1 cellular context compared by ENCODE assay signal in the genomic region with DNA sequence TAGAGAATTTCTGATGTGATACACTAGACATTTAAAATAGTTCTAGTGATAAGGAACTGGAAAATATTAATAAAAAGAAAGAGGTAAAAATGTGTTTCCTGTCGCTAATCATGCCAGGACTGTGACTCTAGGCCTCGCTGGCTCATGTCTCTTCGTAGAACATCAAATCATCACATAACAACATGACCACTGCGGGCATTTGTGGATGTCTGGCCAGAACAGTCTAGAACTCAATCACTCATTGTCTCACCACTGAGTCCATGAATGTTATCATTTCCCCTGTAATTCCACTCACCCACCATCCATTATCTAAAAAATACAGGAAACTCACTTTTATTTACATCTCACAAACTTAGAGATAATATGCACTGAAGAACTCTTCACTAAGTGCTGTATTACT.
TF ChIP-seq lines count a peak whose summit lies in the region.

No MANE protein-coding gene starts in this region.

TF ChIP-seq in GM12878, 131 proteins besides CTCF, POLR2A, EP300 and RAD21 (continued from another document):
- TF ChIP-seq, protein P1, sequence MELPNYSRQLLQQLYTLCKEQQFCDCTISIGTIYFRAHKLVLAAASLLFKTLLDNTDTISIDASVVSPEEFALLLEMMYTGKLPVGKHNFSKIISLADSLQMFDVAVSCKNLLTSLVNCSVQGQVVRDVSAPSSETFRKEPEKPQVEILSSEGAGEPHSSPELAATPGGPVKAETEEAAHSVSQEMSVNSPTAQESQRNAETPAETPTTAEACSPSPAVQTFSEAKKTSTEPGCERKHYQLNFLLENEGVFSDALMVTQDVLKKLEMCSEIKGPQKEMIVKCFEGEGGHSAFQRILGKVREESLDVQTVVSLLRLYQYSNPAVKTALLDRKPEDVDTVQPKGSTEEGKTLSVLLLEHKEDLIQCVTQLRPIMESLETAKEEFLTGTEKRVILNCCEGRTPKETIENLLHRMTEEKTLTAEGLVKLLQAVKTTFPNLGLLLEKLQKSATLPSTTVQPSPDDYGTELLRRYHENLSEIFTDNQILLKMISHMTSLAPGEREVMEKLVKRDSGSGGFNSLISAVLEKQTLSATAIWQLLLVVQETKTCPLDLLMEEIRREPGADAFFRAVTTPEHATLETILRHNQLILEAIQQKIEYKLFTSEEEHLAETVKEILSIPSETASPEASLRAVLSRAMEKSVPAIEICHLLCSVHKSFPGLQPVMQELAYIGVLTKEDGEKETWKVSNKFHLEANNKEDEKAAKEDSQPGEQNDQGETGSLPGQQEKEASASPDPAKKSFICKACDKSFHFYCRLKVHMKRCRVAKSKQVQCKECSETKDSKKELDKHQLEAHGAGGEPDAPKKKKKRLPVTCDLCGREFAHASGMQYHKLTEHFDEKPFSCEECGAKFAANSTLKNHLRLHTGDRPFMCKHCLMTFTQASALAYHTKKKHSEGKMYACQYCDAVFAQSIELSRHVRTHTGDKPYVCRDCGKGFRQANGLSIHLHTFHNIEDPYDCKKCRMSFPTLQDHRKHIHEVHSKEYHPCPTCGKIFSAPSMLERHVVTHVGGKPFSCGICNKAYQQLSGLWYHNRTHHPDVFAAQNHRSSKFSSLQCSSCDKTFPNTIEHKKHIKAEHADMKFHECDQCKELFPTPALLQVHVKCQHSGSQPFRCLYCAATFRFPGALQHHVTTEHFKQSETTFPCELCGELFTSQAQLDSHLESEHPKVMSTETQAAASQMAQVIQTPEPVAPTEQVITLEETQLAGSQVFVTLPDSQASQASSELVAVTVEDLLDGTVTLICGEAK (IDR thresholded peaks at IDR 0.05; ENCODE audit: borderline replicate concordance), result no peak
- no peak for TF ChIP-seq KAT2A (conservative IDR thresholded peaks at IDR 0.05; ENCODE audit: control insufficient read depth, low read depth, low read length)
- TF ChIP-seq HDAC6 (IDR thresholded peaks at IDR 0.05; ENCODE audit: unreplicated experiment), result no peak
- no peak for TF ChIP-seq ZSCAN29 (IDR thresholded peaks at IDR 0.05)
